Comparison of ENCODE assay signal across 9 cellular contexts in genomic region chr2:75481041-75481836, GRCh38.
A peak's percentile ranks its signal among the peaks of the same experiment; 100 is the strongest.
DNase-seq lines count a peak whose midpoint lies in the region; ATAC-seq and TF ChIP-seq lines count a peak whose summit lies in the region.
"Had no signal": no experiment of that assay in that cellular context is flagged by ENCODE, and none has a peak within 500 bp of the region (broad histone marks: within the 10 kb centered on the region; RNA-seq: fewer than 3 reads in every experiment).

No MANE protein-coding gene starts in this region.

- H4K5ac ChIP-seq in H9 (ENCODE audit: insufficient read length, low read depth, low read length): no peak overlapping the region

- no peak overlapping the region for H4K91ac ChIP-seq in H9 (ENCODE audit: insufficient read length, low read depth, low read length)

- no peak overlapping the region for H3K4ac ChIP-seq in H9 (ENCODE audit: low read depth, low read length)

- H3K18ac ChIP-seq in H9 (ENCODE audit: insufficient read length, low read depth, low read length): no peak overlapping the region

- no peak overlapping the region for H2BK12ac ChIP-seq in H9 (ENCODE audit: insufficient read length, low read depth, low read length)

- H3K23me2 ChIP-seq in H9 (ENCODE audit: insufficient read length, low read depth, low read length, poor library complexity, severe bottlenecking): no peaks in the 10 kb centered on the region

- no peaks in the 10 kb centered on the region for H3K79me2 ChIP-seq in H9 (ENCODE audit: insufficient read depth, low read length)
- H3K79me2 ChIP-seq in OCI-LY3 (ENCODE audit: low read length): no peaks in the 10 kb centered on the region

- no CpG with 5 or more reads among the region's 6 CpGs for WGBS in H9 (ENCODE audit: extremely low coverage, insufficient read length, low lambda C conversion rate)

- H3K9me3 Mint-ChIP-seq in H9: peaks cover 3 to 6% of the 10 kb centered on the region in 2 experiments; a peak in 3 of 5 replicates
- H3K9me3 Mint-ChIP-seq in activated T-cell treated with anti-CD3 and anti-CD28 coated beads, Interleukin-2, amount 50 U/mL, for 72 hours: no peaks in the 10 kb centered on the region
- H3K9me3 Mint-ChIP-seq: T-helper 2 cell treated with Interferon-gamma antibody and Interleukin-4, amounts not matched to agents 5 μg/mL and 100 μg/mL, for 36 hours had no signal

- H3K9me3 ChIP-seq in H9 (ENCODE audit: control insufficient read depth, low read depth, low read length): no peaks in the 10 kb centered on the region
- H3K9me3 ChIP-seq in OCI-LY3 (ENCODE audit: insufficient read depth, low read length): no peaks in the 10 kb centered on the region

- H3K4me2 ChIP-seq in H9 (ENCODE audit: insufficient read depth, insufficient read length, low read length) (no peak overlapping the region), OCI-LY3 (ENCODE audit: low read length) (no peak overlapping the region)

- no peak for ATAC-seq in GM21786 (IDR thresholded peaks at IDR 0.05; ENCODE audit: unreplicated experiment)
- ATAC-seq in activated T-cell treated with anti-CD3 and anti-CD28 coated beads, Interleukin-2, amount 50 U/mL, for 72 hours (replicated peaks in 1 of 2): no peak

- H3K36me3 Mint-ChIP-seq in H9 (ENCODE audit: insufficient read depth in 1 of 3, low read depth in 3 of 3): peaks cover 0 to 4% (median 4%) of the 10 kb centered on the region in 3 experiments; a peak in 4 of 7 replicates
- H3K36me3 Mint-ChIP-seq in activated T-cell treated with anti-CD3 and anti-CD28 coated beads, Interleukin-2, amount 50 U/mL, for 72 hours (ENCODE audit: insufficient read depth in 2 of 2): no peaks in the 10 kb centered on the region

- no peak overlapping the region for H3K14ac ChIP-seq in H9 (ENCODE audit: insufficient read depth, low read length)

- H3K36me3 ChIP-seq in OCI-LY3 (replicated peaks; ENCODE audit: low read depth, low read length): no peaks in the 10 kb centered on the region

- H2AFZ ChIP-seq in H9 (ENCODE audit: low read length): no peak overlapping the region
- no peak overlapping the region for H2AFZ ChIP-seq in OCI-LY3 (ENCODE audit: low read depth, low read length)

- H2BK15ac ChIP-seq in H9 (ENCODE audit: low read depth, low read length): no peak overlapping the region

- no peak overlapping the region for H2BK5ac ChIP-seq in H9 (ENCODE audit: insufficient read length, low read length)

- no peak overlapping the region for H3K4me3 ChIP-seq in OCI-LY3 (ENCODE audit: low read length)
- H3K4me3 ChIP-seq in fibroblast of mammary gland (ENCODE audit: control insufficient read depth, low read depth, low read length): no peak overlapping the region

- H3K9ac ChIP-seq in H9 (ENCODE audit: extremely low read depth, insufficient read length, low read length): no peak overlapping the region
- H3K9ac ChIP-seq in OCI-LY3 (ENCODE audit: low read length): no peak overlapping the region

- TF ChIP-seq CTCF in AG09319 (IDR thresholded peaks at IDR 0.05; ENCODE audit: low read depth, low read length) (peak; percentile 45), H9 (conservative IDR thresholded peaks at IDR 0.05) (peak; percentile 57; the same call in 2 of the 3 replicates), OCI-LY3 (IDR thresholded peaks at IDR 0.05; ENCODE audit: low read depth, low read length) (peak; percentile 43), fibroblast of mammary gland (conservative IDR thresholded peaks at IDR 0.05; ENCODE audit: control insufficient read depth, insufficient read depth, low read depth, low read length) (peak; percentile 65)

- DNase-seq in AG09319 (ENCODE audit: extremely low read depth, low read depth): no peak
- no peak for DNase-seq in H9
- DNase-seq in fibroblast of mammary gland (ENCODE audit: low read depth): peak; percentile 59
- no peak for DNase-seq in DMS114 treated with DMSO at 0.1 percent for 48 hours (lab: John Stamatoyannopoulos, UW; ENCODE audit: unreplicated experiment)
- no peak for DNase-seq in activated CD4-positive, alpha-beta T cell treated with anti-CD3 and anti-CD28 coated beads for 4 hours
- no peak for DNase-seq in activated T-cell treated with anti-CD3 and anti-CD28 coated beads, Interleukin-2, amount 50 U/mL, for 72 hours

- no peak overlapping the region for H3K27ac ChIP-seq in H9 (ENCODE audit: insufficient read length, low read depth, low read length)
- H3K27ac ChIP-seq in OCI-LY3 (ENCODE audit: low read length): no peak overlapping the region

- no peak overlapping the region for H3K56ac ChIP-seq in H9 (ENCODE audit: insufficient read length, low read depth, low read length)

- no peak overlapping the region for H2BK120ac ChIP-seq in H9 (ENCODE audit: low read depth, low read length, poor library complexity, severe bottlenecking)

- no peak overlapping the region for H2BK20ac ChIP-seq in H9 (ENCODE audit: low read depth, low read length, poor library complexity, severe bottlenecking)

- no peak overlapping the region for H3K4me3 Mint-ChIP-seq in H9
- no peak overlapping the region for H3K4me3 Mint-ChIP-seq in activated T-cell treated with anti-CD3 and anti-CD28 coated beads, Interleukin-2, amount 50 U/mL, for 72 hours
- H3K4me3 Mint-ChIP-seq: T-helper 2 cell treated with Interferon-gamma antibody and Interleukin-4, amounts not matched to agents 5 μg/mL and 100 μg/mL, for 36 hours had no signal

- no peaks in the 10 kb centered on the region for H3K79me1 ChIP-seq in H9 (ENCODE audit: insufficient read depth, low read depth, low read length, poor library complexity, severe bottlenecking)

- H3K27ac Mint-ChIP-seq in H9: no peak overlapping the region
- H3K27ac Mint-ChIP-seq in activated T-cell treated with anti-CD3 and anti-CD28 coated beads, Interleukin-2, amount 50 U/mL, for 72 hours: no peak overlapping the region
- H3K27ac Mint-ChIP-seq: T-helper 2 cell treated with Interferon-gamma antibody and Interleukin-4, amounts not matched to agents 5 μg/mL and 100 μg/mL, for 36 hours had no signal

- H3K27me3 ChIP-seq in H9 (ENCODE audit: insufficient read depth, low read length): no peaks in the 10 kb centered on the region
- H3K27me3 ChIP-seq in OCI-LY3 (ENCODE audit: low read depth, low read length): peaks cover 17% of the 10 kb centered on the region

- no peaks in the 10 kb centered on the region for H3K27me3 Mint-ChIP-seq in H9 (ENCODE audit: low read depth)
- peaks cover 13% of the 10 kb centered on the region for H3K27me3 Mint-ChIP-seq in activated T-cell treated with anti-CD3 and anti-CD28 coated beads, Interleukin-2, amount 50 U/mL, for 72 hours (ENCODE audit: low read depth)

- no peak overlapping the region for H2AK5ac ChIP-seq in H9 (ENCODE audit: insufficient read length, low read length)

- H3K23ac ChIP-seq in H9 (ENCODE audit: insufficient read length, low read depth, low read length): no peak overlapping the region

- H3T11ph ChIP-seq in H9 (ENCODE audit: low read length): no peak overlapping the region

- H4K20me1 ChIP-seq in H9 (ENCODE audit: control insufficient read depth, insufficient read depth, insufficient read length) (no peaks in the 10 kb centered on the region), OCI-LY3 (ENCODE audit: insufficient read depth, low read length) (no peaks in the 10 kb centered on the region)

- H3K4me1 ChIP-seq in H9 (ENCODE audit: insufficient read depth, low read length) (no peaks in the 10 kb centered on the region), OCI-LY3 (ENCODE audit: low read length) (no peaks in the 10 kb centered on the region)

- H4K8ac ChIP-seq in H9 (replicated peaks; ENCODE audit: insufficient read length, low read depth, low read length): no peak overlapping the region

- peaks cover 12% of the 10 kb centered on the region in 2 experiments for H3K4me1 Mint-ChIP-seq in H9
- H3K4me1 Mint-ChIP-seq in activated T-cell treated with anti-CD3 and anti-CD28 coated beads, Interleukin-2, amount 50 U/mL, for 72 hours (ENCODE audit: low read depth): peaks cover 13% of the 10 kb centered on the region
